In the genomic region with DNA sequence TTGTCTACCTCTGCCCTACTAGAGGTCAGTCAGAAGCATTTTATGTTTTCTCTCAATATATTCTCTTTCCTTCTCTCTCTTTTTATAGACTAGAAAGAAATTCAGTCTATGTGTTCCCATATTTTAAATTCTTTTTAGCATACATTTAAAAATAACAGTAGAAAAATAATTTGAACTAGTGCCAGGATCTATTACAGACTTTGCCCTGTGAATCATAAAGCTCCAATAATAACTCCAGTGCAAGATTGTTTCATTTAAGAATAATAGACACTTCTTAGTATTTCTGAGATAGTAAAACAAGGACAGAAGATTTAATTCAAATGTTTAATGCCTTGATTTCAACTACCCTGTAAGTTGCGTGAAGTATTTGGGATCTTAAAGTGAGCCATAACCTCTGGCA, we compare ENCODE assay signal across 26 cellular contexts.
A peak's percentile ranks its signal among the peaks of the same experiment; 100 is the strongest.
DNase-seq lines count a peak whose midpoint lies in the region; ATAC-seq, FAIRE-seq and TF ChIP-seq lines count a peak whose summit lies in the region.
"Had no signal": no experiment of that assay in that cellular context is flagged by ENCODE, and none has a peak within 500 bp of the region (broad histone marks: within the 10 kb centered on the region; RNA-seq: fewer than 3 reads in every experiment).

No MANE protein-coding gene starts in this region.

- TF ChIP-seq EP300 in A549 (IDR thresholded peaks at IDR 0.05), result no peak

- TF ChIP-seq POLR2A in A549 (IDR thresholded peaks at IDR 0.05; ENCODE audit: low read length) (no peak), endothelial cell of umbilical vein (IDR thresholded peaks at IDR 0.05; ENCODE audit: low read depth, low read length) (no peak)

- peak overlapping the region; percentile 30; the same call in 2 of the 3 replicates for H3K4me2 ChIP-seq in A549
- H3K4me2 ChIP-seq in endothelial cell of umbilical vein (ENCODE audit: insufficient read depth, low read length), result no peak overlapping the region
- no peak overlapping the region for H3K4me2 ChIP-seq in neural progenitor cell

- no peak for TF ChIP-seq RAD21 in A549 (conservative IDR thresholded peaks at IDR 0.05 in 1 of 2, IDR thresholded peaks at IDR 0.05 in 1 of 2)

- H3K9ac ChIP-seq in SK-N-MC (ENCODE audit: insufficient read length) (no peak overlapping the region), endothelial cell of umbilical vein (replicated peaks; ENCODE audit: extremely low read depth, insufficient read depth, low read length) (no peak overlapping the region), neural progenitor cell (no peak overlapping the region)

- no peaks in the 10 kb centered on the region for H3K9me3 Mint-ChIP-seq in neural progenitor cell
- H3K9me3 Mint-ChIP-seq: activated T-cell treated with anti-CD3 and anti-CD28 coated beads, Interleukin-2, amount 50 U/mL, for 24 hours; CD8-positive, alpha-beta memory T cell; natural killer cell had no signal

- no peak for FAIRE-seq in A549 (lab: Jason Lieb, UNC)
- no peak for FAIRE-seq in endothelial cell of umbilical vein (lab: Jason Lieb, UNC)
- FAIRE-seq: TTC549 had no signal

- H3K27ac ChIP-seq in A549 (no peak overlapping the region), SK-N-MC (peak overlapping the region; percentile 27), endothelial cell of umbilical vein (ENCODE audit: insufficient read depth, low read depth, low read length) (no peak overlapping the region), neural progenitor cell (no peak overlapping the region)
- H3K27ac ChIP-seq: 22Rv1, skin epidermis had no signal

- POLR2A ChIA-PET in A549 (lab: Yijun Ruan, JAX), result no interaction called here
- POLR2A ChIA-PET in endothelial cell of umbilical vein (lab: Charles Lee), result no interaction called here

- no peaks in the 10 kb centered on the region for H3K27me3 Mint-ChIP-seq in neural progenitor cell (ENCODE audit: insufficient read depth, low read depth)

- no peak overlapping the region for H3K4me3 Mint-ChIP-seq in neural progenitor cell
- H3K4me3 Mint-ChIP-seq: activated T-cell treated with anti-CD3 and anti-CD28 coated beads, Interleukin-2, amount 50 U/mL, for 24 hours; CD8-positive, alpha-beta memory T cell; natural killer cell had no signal

- H3K4me3 ChIP-seq in A549 (no peak overlapping the region), SK-N-MC (0 out of 2 replicates have a peak overlapping the region, but pooled peaks have one; percentile 13), endothelial cell of umbilical vein (replicated peaks in 1 of 3; ENCODE audit: insufficient read depth in 1 of 3, low read depth in 1 of 3, low read length in 3 of 3) (no peak overlapping the region), neural progenitor cell (no peak overlapping the region)
- H3K4me3 ChIP-seq: skin epidermis had no signal

- no peaks in the 10 kb centered on the region for H3K4me1 Mint-ChIP-seq in neural progenitor cell
- H3K4me1 Mint-ChIP-seq: CD8-positive, alpha-beta memory T cell; natural killer cell had no signal

- H2AFZ ChIP-seq in endothelial cell of umbilical vein (ENCODE audit: low read depth, low read length), result no peak overlapping the region
- H2AFZ ChIP-seq in neural progenitor cell (replicated peaks), result peak overlapping the region; percentile 7

- DNase-seq in A549 (ENCODE audit: low read depth in 1 of 2, low spot score in 1 of 2) (no peak), SK-N-MC (ENCODE audit: low read depth, low spot score) (no peak), endothelial cell of umbilical vein (ENCODE audit: low read depth, low spot score) (peak; percentile 12), neural progenitor cell (ENCODE audit: low spot score) (no peak), cardiac septum (ENCODE audit: low spot score) (no peak)
- no peak for DNase-seq in stimulated activated CD4-positive, alpha-beta T cell treated with anti-CD3 and anti-CD28 coated beads, Interleukin-4, amount 100 ng/mL, for 24 hours
- no peak for DNase-seq in activated CD4-positive, CD25-positive, alpha-beta regulatory T cell treated with anti-CD3 and anti-CD28 coated beads, Interleukin-2, amount 50 U/mL, for 72 hours
- DNase-seq: activated naive CD4-positive, alpha-beta T cell treated with Interleukin-2 at 50 U/mL for 16 hours; activated T-cell treated with anti-CD3 and anti-CD28 coated beads, Interleukin-2, amount 50 U/mL, for 24 hours; AML-193; CD8-positive, alpha-beta memory T cell; central memory CD4-positive, alpha-beta T cell; DND-41; glutamatergic neuron; left colon; natural killer cell; NCI-H187; NCI-H2227 treated with DMSO at 0.1 percent for 48 hours; NCI-H774; posterior cingulate gyrus; stimulated activated naive CD4-positive, alpha-beta T cell had no signal

- CTCF ChIA-PET in A549 (lab: Yijun Ruan, JAX), result no interaction called here
- CTCF ChIA-PET in endothelial cell of umbilical vein (lab: Charles Lee), result interaction anchor here (0.9 to 1.5 kb wide), 5 partner anchors 9 to 923 kb away, joined by 3 to 4 read pairs (median 4); no protein-coding TSS in a partner anchor

- dilution Hi-C loops in endothelial cell of umbilical vein (cut with MboI; ENCODE audit: extremely low pct_ligation_motif_present, low sequenced_read_pairs), result no loop called here

- no peaks in the 10 kb centered on the region for H3F3A ChIP-seq in neural progenitor cell (ENCODE audit: low read depth)

- H3K4me1 ChIP-seq in A549 (peaks cover 23% of the 10 kb centered on the region), endothelial cell of umbilical vein (ENCODE audit: control insufficient read depth, extremely low read depth, insufficient read depth, low read length) (no peaks in the 10 kb centered on the region), neural progenitor cell (no peaks in the 10 kb centered on the region)

- H3K27ac Mint-ChIP-seq in neural progenitor cell, result no peak overlapping the region
- H3K27ac Mint-ChIP-seq: activated T-cell treated with anti-CD3 and anti-CD28 coated beads, Interleukin-2, amount 50 U/mL, for 24 hours; CD8-positive, alpha-beta memory T cell; natural killer cell had no signal

- H4K20me1 ChIP-seq in endothelial cell of umbilical vein (replicated peaks; ENCODE audit: control insufficient read depth, extremely low read depth, insufficient read depth, low read length), result no peaks in the 10 kb centered on the region
- no peaks in the 10 kb centered on the region for H4K20me1 ChIP-seq in neural progenitor cell (ENCODE audit: low read depth)

- H3K36me3 Mint-ChIP-seq in neural progenitor cell, result no peaks in the 10 kb centered on the region
- H3K36me3 Mint-ChIP-seq: CD8-positive, alpha-beta memory T cell; natural killer cell had no signal

- H3K9me3 ChIP-seq in A549 (no peaks in the 10 kb centered on the region), SK-N-MC (ENCODE audit: low read depth, low read length) (no peaks in the 10 kb centered on the region), endothelial cell of umbilical vein (replicated peaks; ENCODE audit: control insufficient read depth, insufficient read depth, low read length) (no peaks in the 10 kb centered on the region), neural progenitor cell (ENCODE audit: low read depth) (no peaks in the 10 kb centered on the region)

- H3K79me2 ChIP-seq in endothelial cell of umbilical vein (ENCODE audit: control insufficient read depth, insufficient read depth, low read length) (no peaks in the 10 kb centered on the region), neural progenitor cell (ENCODE audit: low read depth) (no peaks in the 10 kb centered on the region)

- TF ChIP-seq CTCF in A549 (IDR thresholded peaks at IDR 0.05), result no peak
- no peak for TF ChIP-seq CTCF in endothelial cell of umbilical vein (IDR thresholded peaks at IDR 0.05; ENCODE audit: extremely low read depth in 1 of 2, insufficient read depth in 1 of 2, low read depth in 1 of 2, low read length in 2 of 2)
- TF ChIP-seq CTCF in neural progenitor cell (IDR thresholded peaks at IDR 0.05), result no peak

- H3K36me3 ChIP-seq in SK-N-MC (ENCODE audit: insufficient read depth, low read length) (no peaks in the 10 kb centered on the region), endothelial cell of umbilical vein (ENCODE audit: control insufficient read depth in 2 of 2, extremely low read depth in 1 of 2, insufficient read depth in 2 of 2, low read length in 2 of 2) (no peaks in the 10 kb centered on the region), neural progenitor cell (no peaks in the 10 kb centered on the region)

- no peak for ATAC-seq in A549
- no peak for ATAC-seq in GM21737 (IDR thresholded peaks at IDR 0.05; ENCODE audit: unreplicated experiment)
- ATAC-seq: esophagus mucosa, left colon, natural killer cell had no signal

- H3K27me3 ChIP-seq in endothelial cell of umbilical vein (ENCODE audit: control insufficient read depth in 2 of 2, insufficient read depth in 2 of 2, low read length in 2 of 2), result no peaks in the 10 kb centered on the region
- H3K27me3 ChIP-seq in neural progenitor cell, result no peaks in the 10 kb centered on the region

- H3K9me1 ChIP-seq in endothelial cell of umbilical vein (replicated peaks; ENCODE audit: control insufficient read depth, extremely low read depth, insufficient read depth, low read length), result no peaks in the 10 kb centered on the region

- 95% methylated on average over 1 of the region's 1 CpG for WGBS in A549 (ENCODE audit: missing lambda C conversion rate)

- no TSS peak for BruUV-seq in endothelial cell of umbilical vein (replicated peaks; lab: Mats Ljungman, UMichigan)

- intact Hi-C loops in endothelial cell of umbilical vein (cut with micrococcal nuclease), result no loop called here
- intact Hi-C loops in cardiac septum (cut with DNase I), result no loop called here

TF ChIP-seq in A549, 52 proteins besides CTCF, POLR2A, EP300 and RAD21 (continues in another document):
- TF ChIP-seq KDM5A (IDR thresholded peaks at IDR 0.05), result no peak
- TF ChIP-seq, protein P1, sequence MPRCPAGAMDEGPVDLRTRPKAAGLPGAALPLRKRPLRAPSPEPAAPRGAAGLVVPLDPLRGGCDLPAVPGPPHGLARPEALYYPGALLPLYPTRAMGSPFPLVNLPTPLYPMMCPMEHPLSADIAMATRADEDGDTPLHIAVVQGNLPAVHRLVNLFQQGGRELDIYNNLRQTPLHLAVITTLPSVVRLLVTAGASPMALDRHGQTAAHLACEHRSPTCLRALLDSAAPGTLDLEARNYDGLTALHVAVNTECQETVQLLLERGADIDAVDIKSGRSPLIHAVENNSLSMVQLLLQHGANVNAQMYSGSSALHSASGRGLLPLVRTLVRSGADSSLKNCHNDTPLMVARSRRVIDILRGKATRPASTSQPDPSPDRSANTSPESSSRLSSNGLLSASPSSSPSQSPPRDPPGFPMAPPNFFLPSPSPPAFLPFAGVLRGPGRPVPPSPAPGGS (IDR thresholded peaks at IDR 0.05), result no peak
- no peak for TF ChIP-seq JUN (IDR thresholded peaks at IDR 0.05)

TF ChIP-seq in endothelial cell of umbilical vein, 7 proteins besides CTCF, POLR2A, EP300 and RAD21 (continues in another document):
- no peak for TF ChIP-seq GATA2 (IDR thresholded peaks at IDR 0.05; ENCODE audit: insufficient read depth, insufficient read length, low read depth, low read length)
- TF ChIP-seq, protein P2, sequence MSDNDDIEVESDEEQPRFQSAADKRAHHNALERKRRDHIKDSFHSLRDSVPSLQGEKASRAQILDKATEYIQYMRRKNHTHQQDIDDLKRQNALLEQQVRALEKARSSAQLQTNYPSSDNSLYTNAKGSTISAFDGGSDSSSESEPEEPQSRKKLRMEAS (IDR thresholded peaks at IDR 0.05; ENCODE audit: insufficient read depth, insufficient read length), result no peak
- no peak for TF ChIP-seq MYC (IDR thresholded peaks at IDR 0.05; ENCODE audit: low read depth, low read length)
- TF ChIP-seq EZH2 (IDR thresholded peaks at IDR 0.05; ENCODE audit: borderline replicate concordance, low read depth, low read length, severe bottlenecking), result no peak
